In genomic region chr20:44432618-44433577, GRCh38 we compare ENCODE assay signal across 29 cellular contexts.
"Had no signal": no experiment of that assay in that cellular context is flagged by ENCODE, and none has a peak within 500 bp of the region (broad histone marks: within the 10 kb centered on the region; RNA-seq: fewer than 3 reads in every experiment).

No MANE protein-coding gene starts in this region.

- H3K27me3 ChIP-seq: ovary, vagina had no signal

- H3K36me3 Mint-ChIP-seq: immature natural killer cell; naive thymus-derived CD4-positive, alpha-beta T cell; stimulated activated naive B cell treated with anti-CD40 and anti-IgM and Interleukin-4, amounts not matched to agents 10 μg/mL and 1 μg/mL and 100 μg/mL, for 72 hours had no signal

- DNase-seq: dermis blood vessel endothelial cell; effector memory CD8-positive, alpha-beta T cell; erythroblast; esophagus squamous epithelium; foreskin melanocyte; glutamatergic neuron; heart right ventricle; hypothalamus; immature natural killer cell; islet precursor cell; kidney glomerular epithelial cell; left colon; left ventricle myocardium inferior; lower lobe of right lung; naive thymus-derived CD4-positive, alpha-beta T cell; occipital lobe; posterior cingulate gyrus; psoas muscle; right cardiac atrium; stimulated activated CD4-positive, alpha-beta T cell treated with anti-CD3 and anti-CD28 coated beads, Interleukin-15, amount 100 ng/mL, for 24 hours; stimulated activated CD4-positive, alpha-beta T cell treated with anti-CD3 and anti-CD28 coated beads, Interleukin-2, amount 100 ng/mL, for 48 hours; stimulated activated naive B cell treated with anti-CD40 and anti-IgM and Interleukin-4, amounts not matched to agents 10 μg/mL and 1 μg/mL and 100 μg/mL, for 72 hours had no signal

- H3K9me3 Mint-ChIP-seq: effector memory CD8-positive, alpha-beta T cell; immature natural killer cell; naive thymus-derived CD4-positive, alpha-beta T cell; stimulated activated naive B cell treated with anti-CD40 and anti-IgM and Interleukin-4, amounts not matched to agents 10 μg/mL and 1 μg/mL and 100 μg/mL, for 72 hours; stimulated activated naive CD8-positive, alpha-beta T cell treated with anti-CD3 and anti-CD28 coated beads, Interleukin-15, Interleukin-2, amounts not matched to agents 100 ng/mL and 50 ng/mL, for 24 hours had no signal

- H3K4me1 Mint-ChIP-seq: immature natural killer cell; naive thymus-derived CD4-positive, alpha-beta T cell had no signal

- H3K27me3 Mint-ChIP-seq: stimulated activated naive CD8-positive, alpha-beta T cell treated with anti-CD3 and anti-CD28 coated beads, Interleukin-15, Interleukin-2, amounts not matched to agents 100 ng/mL and 50 ng/mL, for 24 hours had no signal

- ATAC-seq: effector memory CD8-positive, alpha-beta T cell; heart right ventricle; lower lobe of right lung; naive thymus-derived CD4-positive, alpha-beta T cell; psoas muscle; right cardiac atrium; stimulated activated naive B cell treated with anti-CD40 and anti-IgM and Interleukin-4, amounts not matched to agents 10 μg/mL and 1 μg/mL and 100 μg/mL, for 72 hours had no signal

- H3K9me3 ChIP-seq: esophagus squamous epithelium, heart right ventricle, left ventricle myocardium inferior, lower lobe of right lung, ovary, psoas muscle, thoracic aorta, tibial nerve, vagina had no signal

- H3K4me3 ChIP-seq: coronary artery, esophagus squamous epithelium, heart right ventricle, left ventricle myocardium inferior, lower lobe of right lung, ovary, psoas muscle, skin epidermis, thoracic aorta, tibial nerve, vagina had no signal

- H3K4me1 ChIP-seq: esophagus squamous epithelium, heart right ventricle, left ventricle myocardium inferior, lower lobe of right lung, psoas muscle, tibial nerve, vagina had no signal

- H3K36me3 ChIP-seq: esophagus squamous epithelium, heart right ventricle, left ventricle myocardium inferior, lower lobe of right lung, ovary, thoracic aorta, tibial nerve, vagina had no signal

- H3K4me3 Mint-ChIP-seq: effector memory CD8-positive, alpha-beta T cell; immature natural killer cell; naive thymus-derived CD4-positive, alpha-beta T cell; stimulated activated naive B cell treated with anti-CD40 and anti-IgM and Interleukin-4, amounts not matched to agents 10 μg/mL and 1 μg/mL and 100 μg/mL, for 72 hours; stimulated activated naive CD8-positive, alpha-beta T cell treated with anti-CD3 and anti-CD28 coated beads, Interleukin-15, Interleukin-2, amounts not matched to agents 100 ng/mL and 50 ng/mL, for 24 hours had no signal

- H3K27ac ChIP-seq: coronary artery, esophagus squamous epithelium, heart right ventricle, left ventricle myocardium inferior, lower lobe of right lung, ovary, psoas muscle, skin epidermis, thoracic aorta, tibial nerve, vagina had no signal

- H3K27ac Mint-ChIP-seq: effector memory CD8-positive, alpha-beta T cell; immature natural killer cell; stimulated activated naive B cell treated with anti-CD40 and anti-IgM and Interleukin-4, amounts not matched to agents 10 μg/mL and 1 μg/mL and 100 μg/mL, for 72 hours; stimulated activated naive CD8-positive, alpha-beta T cell treated with anti-CD3 and anti-CD28 coated beads, Interleukin-15, Interleukin-2, amounts not matched to agents 100 ng/mL and 50 ng/mL, for 24 hours had no signal
